ENCODE assay signal across 1 cellular context in genomic region chr1:114218397-114219237, GRCh38.
TF ChIP-seq lines count a peak whose summit lies in the region.

No MANE protein-coding gene starts in this region.

TF ChIP-seq in HepG2, 621 proteins besides CTCF, POLR2A, EP300 and RAD21 (continued from another document):
- no peak for TF ChIP-seq ZNF646 (CRISPR knock-in tag; IDR thresholded peaks at IDR 0.05)
- TF ChIP-seq ZNF3 (CRISPR knock-in tag; IDR thresholded peaks at IDR 0.05) = no peak
- TF ChIP-seq, protein P1, sequence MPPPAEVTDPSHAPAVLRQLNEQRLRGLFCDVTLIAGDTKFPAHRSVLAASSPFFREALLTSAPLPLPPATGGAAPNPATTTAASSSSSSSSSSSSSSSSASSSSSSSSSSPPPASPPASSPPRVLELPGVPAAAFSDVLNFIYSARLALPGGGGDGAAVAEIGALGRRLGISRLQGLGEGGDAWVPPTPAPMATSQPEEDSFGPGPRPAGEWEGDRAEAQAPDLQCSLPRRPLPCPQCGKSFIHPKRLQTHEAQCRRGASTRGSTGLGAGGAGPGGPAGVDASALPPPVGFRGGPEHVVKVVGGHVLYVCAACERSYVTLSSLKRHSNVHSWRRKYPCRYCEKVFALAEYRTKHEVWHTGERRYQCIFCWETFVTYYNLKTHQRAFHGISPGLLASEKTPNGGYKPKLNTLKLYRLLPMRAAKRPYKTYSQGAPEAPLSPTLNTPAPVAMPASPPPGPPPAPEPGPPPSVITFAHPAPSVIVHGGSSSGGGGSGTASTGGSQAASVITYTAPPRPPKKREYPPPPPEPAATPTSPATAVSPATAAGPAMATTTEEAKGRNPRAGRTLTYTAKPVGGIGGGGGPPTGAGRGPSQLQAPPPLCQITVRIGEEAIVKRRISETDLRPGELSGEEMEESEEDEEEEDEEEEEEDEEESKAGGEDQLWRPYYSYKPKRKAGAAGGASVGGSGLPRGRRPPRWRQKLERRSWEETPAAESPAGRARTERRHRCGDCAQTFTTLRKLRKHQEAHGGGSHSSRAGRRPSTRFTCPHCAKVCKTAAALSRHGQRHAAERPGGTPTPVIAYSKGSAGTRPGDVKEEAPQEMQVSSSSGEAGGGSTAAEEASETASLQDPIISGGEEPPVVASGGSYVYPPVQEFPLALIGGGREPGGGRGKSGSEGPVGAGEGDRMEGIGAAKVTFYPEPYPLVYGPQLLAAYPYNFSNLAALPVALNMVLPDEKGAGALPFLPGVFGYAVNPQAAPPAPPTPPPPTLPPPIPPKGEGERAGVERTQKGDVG (CRISPR knock-in tag; IDR thresholded peaks at IDR 0.05; ENCODE audit: borderline replicate concordance) = no peak
- no peak for TF ChIP-seq ARHGAP35 (CRISPR knock-in tag; IDR thresholded peaks at IDR 0.05; ENCODE audit: borderline replicate concordance)
- TF ChIP-seq ZNF574 (CRISPR knock-in tag; IDR thresholded peaks at IDR 0.05) = no peak
- TF ChIP-seq BRD4 (CRISPR knock-in tag; IDR thresholded peaks at IDR 0.05) = no peak
- TF ChIP-seq SOX6 (IDR thresholded peaks at IDR 0.05) = peak; percentile 60; the same call in 1 of the 2 replicates
- TF ChIP-seq SOX6 (CRISPR knock-in tag; IDR thresholded peaks at IDR 0.05) = no peak
- TF ChIP-seq, protein P2, sequence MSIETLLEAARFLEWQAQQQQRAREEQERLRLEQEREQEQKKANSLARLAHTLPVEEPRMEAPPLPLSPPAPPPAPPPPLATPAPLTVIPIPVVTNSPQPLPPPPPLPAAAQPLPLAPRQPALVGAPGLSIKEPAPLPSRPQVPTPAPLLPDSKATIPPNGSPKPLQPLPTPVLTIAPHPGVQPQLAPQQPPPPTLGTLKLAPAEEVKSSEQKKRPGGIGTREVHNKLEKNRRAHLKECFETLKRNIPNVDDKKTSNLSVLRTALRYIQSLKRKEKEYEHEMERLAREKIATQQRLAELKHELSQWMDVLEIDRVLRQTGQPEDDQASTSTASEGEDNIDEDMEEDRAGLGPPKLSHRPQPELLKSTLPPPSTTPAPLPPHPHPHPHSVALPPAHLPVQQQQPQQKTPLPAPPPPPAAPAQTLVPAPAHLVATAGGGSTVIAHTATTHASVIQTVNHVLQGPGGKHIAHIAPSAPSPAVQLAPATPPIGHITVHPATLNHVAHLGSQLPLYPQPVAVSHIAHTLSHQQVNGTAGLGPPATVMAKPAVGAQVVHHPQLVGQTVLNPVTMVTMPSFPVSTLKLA (IDR thresholded peaks at IDR 0.05) = 0 out of 2 replicates have a peak, but pooled peaks have one; percentile 22
- TF ChIP-seq TP53 (CRISPR knock-in tag; conservative IDR thresholded peaks at IDR 0.05) = no peak
- TF ChIP-seq NBN (conservative IDR thresholded peaks at IDR 0.05) = peak; percentile 81; the same call in 1 of the 2 replicates
- no peak for TF ChIP-seq TCF12 (IDR thresholded peaks at IDR 0.05)
- TF ChIP-seq TCF12 (CRISPR knock-in tag; IDR thresholded peaks at IDR 0.05) = no peak
- no peak for TF ChIP-seq CHCHD3 (CRISPR knock-in tag; IDR thresholded peaks at IDR 0.05)
- TF ChIP-seq, protein P3, sequence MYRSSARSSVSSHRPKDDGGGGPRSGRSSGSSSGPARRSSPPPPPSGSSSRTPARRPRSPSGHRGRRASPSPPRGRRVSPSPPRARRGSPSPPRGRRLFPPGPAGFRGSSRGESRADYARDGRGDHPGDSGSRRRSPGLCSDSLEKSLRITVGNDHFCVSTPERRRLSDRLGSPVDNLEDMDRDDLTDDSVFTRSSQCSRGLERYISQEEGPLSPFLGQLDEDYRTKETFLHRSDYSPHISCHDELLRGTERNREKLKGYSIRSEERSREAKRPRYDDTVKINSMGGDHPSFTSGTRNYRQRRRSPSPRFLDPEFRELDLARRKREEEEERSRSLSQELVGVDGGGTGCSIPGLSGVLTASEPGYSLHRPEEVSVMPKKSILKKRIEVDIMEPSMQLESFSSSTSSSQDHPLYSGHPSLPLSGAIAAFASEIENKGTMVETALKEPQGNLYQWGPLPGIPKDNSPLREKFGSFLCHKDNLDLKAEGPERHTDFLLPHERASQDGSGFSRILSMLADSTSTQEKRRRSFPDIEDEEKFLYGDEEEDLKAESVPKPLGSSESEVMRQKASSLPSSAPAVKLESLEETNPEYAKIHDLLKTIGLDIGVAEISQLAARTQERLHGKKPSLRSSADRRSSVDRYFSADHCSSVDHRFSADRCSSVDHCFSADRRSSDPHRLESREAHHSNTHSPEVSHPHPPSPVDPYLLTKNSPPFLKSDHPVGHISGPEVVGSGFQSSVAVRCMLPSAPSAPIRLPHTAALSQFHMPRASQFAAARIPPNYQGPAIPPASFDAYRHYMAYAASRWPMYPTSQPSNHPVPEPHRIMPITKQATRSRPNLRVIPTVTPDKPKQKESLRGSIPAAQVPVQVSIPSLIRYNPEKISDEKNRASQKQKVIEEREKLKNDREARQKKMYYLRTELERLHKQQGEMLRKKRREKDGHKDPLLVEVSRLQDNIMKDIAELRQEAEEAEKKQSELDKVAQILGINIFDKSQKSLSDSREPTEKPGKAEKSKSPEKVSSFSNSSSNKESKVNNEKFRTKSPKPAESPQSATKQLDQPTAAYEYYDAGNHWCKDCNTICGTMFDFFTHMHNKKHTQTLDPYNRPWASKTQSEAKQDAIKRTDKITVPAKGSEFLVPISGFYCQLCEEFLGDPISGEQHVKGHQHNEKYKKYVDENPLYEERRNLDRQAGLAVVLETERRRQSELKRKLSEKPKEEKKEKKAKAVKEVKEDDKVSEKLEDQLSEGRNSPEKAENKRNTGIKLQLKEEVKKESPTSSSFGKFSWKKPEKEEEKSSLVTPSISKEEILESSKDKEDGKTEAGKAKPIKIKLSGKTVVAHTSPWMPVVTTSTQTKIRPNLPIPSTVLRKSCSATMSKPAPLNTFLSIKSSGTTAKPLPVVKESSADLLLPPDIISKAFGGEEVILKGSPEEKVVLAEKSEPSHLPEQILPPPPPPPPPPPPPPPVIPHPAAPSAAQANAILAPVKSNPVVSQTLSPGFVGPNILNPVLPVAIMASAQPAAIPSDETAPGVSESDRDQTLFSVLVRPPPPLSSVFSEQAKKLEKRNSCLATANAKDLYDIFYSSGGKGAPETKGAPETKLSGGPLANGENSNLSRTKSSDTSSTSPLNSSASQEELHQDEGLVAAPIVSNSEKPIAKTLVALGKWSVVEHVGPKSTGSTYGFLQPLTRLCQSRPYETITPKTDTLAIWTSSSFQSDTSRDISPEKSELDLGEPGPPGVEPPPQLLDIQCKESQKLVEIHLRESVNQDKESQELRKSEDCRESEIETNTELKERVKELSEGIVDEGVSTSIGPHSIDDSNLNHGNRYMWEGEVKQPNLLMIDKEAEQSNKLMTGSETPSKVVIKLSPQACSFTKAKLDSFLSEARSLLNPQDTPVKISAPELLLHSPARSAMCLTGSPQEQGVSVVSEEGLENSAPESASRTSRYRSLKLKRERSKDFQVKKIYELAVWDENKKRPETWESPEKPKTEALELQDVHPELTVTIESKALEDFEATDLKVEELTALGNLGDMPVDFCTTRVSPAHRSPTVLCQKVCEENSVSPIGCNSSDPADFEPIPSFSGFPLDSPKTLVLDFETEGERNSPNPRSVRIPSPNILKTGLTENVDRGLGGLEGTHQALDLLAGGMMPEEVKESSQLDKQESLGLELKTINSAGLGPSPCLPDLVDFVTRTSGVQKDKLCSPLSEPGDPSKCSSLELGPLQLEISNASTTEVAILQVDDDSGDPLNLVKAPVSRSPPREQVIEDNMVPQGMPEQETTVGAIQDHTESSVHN (CRISPR knock-in tag; IDR thresholded peaks at IDR 0.05) = no peak
- TF ChIP-seq CREB1 (IDR thresholded peaks at IDR 0.05) = peak; percentile 61; the same call in 1 of the 2 replicates
- no peak for TF ChIP-seq CREB1 (CRISPR knock-in tag; IDR thresholded peaks at IDR 0.05)
